In the genomic region with DNA sequence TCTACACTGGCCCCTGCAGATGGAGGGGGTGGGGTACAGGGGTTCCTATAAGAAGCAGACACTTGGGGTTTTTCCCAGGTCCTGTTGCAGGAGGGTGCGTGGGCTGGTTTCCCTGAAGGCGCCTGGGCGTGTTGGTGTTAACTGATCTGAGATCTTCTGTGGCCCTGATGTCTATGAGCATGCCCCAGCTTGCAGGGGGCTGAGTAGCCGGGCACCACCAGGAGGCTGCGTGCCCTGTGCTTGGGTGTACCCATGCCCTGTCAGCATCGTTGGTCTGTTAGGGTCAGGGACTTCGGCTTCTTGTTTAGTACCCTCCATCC, we compare ENCODE assay signal across 10 cellular contexts. TPM values are rescaled to one million over a fixed set of nuclear protein-coding genes. Genes with fewer than 3 reads are reported as not detected.
DNase-seq lines count a peak whose midpoint lies in the region; ATAC-seq and TF ChIP-seq lines count a peak whose summit lies in the region.
"Had no signal": no experiment of that assay in that cellular context is flagged by ENCODE, and none has a peak within 500 bp of the region (broad histone marks: within the 10 kb centered on the region; RNA-seq: fewer than 3 reads in every experiment).

No MANE protein-coding gene starts in this region.

- peak overlapping the region; percentile 95 to 98 for H3K27ac ChIP-seq in ascending aorta
- peak overlapping the region in 2 of 3 donors; percentile 73 to 82 for H3K27ac ChIP-seq in right lobe of liver
- H3K27ac ChIP-seq in suprapubic skin = peak overlapping the region; percentile 84

- no peak for TF ChIP-seq EP300 in suprapubic skin (IDR thresholded peaks at IDR 0.05)

- DNase-seq in activated T-cell treated with anti-CD3 and anti-CD28 coated beads for 4 hours = peak; percentile 13
- no peak for DNase-seq in activated T-cell treated with anti-CD3 and anti-CD28 coated beads, Interleukin-2, amount 50 U/mL, for 1 hour
- DNase-seq in ascending aorta (ENCODE audit: low spot score in 2 of 2) = no peak
- no peak for DNase-seq in right lobe of liver
- no peak for DNase-seq in suprapubic skin (ENCODE audit: low spot score in 2 of 2)
- no peak for DNase-seq in SIG-M5 (lab: John Stamatoyannopoulos, UW)
- no peak for DNase-seq in HK-2 (ENCODE audit: unreplicated experiment)
- no peak for DNase-seq in NCI-H510A treated with DMSO at 0.1 percent for 48 hours (lab: John Stamatoyannopoulos, UW)
- DNase-seq: GOT3, NCI-H69 had no signal

- no peak for TF ChIP-seq POLR2A in right lobe of liver (IDR thresholded peaks at IDR 0.05)
- no peak for TF ChIP-seq POLR2A in suprapubic skin (IDR thresholded peaks at IDR 0.05)

- intact Hi-C loops in ascending aorta (cut with DNase I) = no loop called here
- intact Hi-C loops in right lobe of liver (cut with DNase I) = loop anchor here in 1 of 2 donors (10.0 kb wide), 1 partner anchor 54 kb away; the partner anchor contains the start of gene ACTN4

- H3K4me3 ChIP-seq in ascending aorta = no peak overlapping the region
- no peak overlapping the region for H3K4me3 ChIP-seq in right lobe of liver
- no peak overlapping the region for H3K4me3 ChIP-seq in suprapubic skin

- H3K9me3 ChIP-seq in ascending aorta (no peaks in the 10 kb centered on the region), right lobe of liver (no peaks in the 10 kb centered on the region), suprapubic skin (no peaks in the 10 kb centered on the region)

- WGBS in right lobe of liver (ENCODE audit: insufficient coverage, low coverage, low lambda C conversion rate, missing lambda C conversion rate) = no CpG with 5 or more reads among the region's 7 CpGs
- WGBS in suprapubic skin = 36% methylated on average over 3 of the region's 7 CpGs

- no peak for ATAC-seq in right lobe of liver

- TF ChIP-seq CTCF in ascending aorta (IDR thresholded peaks at IDR 0.05) = no peak
- no peak for TF ChIP-seq CTCF in right lobe of liver (IDR thresholded peaks at IDR 0.05)
- TF ChIP-seq CTCF in suprapubic skin (IDR thresholded peaks at IDR 0.05) = no peak

- H3K27me3 ChIP-seq in ascending aorta = no peaks in the 10 kb centered on the region
- H3K27me3 ChIP-seq in right lobe of liver = no peaks in the 10 kb centered on the region
- no peaks in the 10 kb centered on the region for H3K27me3 ChIP-seq in suprapubic skin

- H3K4me1 ChIP-seq in ascending aorta (peaks cover 59 to 85% of the 10 kb centered on the region in 2 donors), right lobe of liver (peaks cover 0 to 76% (median 45%) of the 10 kb centered on the region in 4 donors), suprapubic skin (peaks cover 86% of the 10 kb centered on the region)

- H3K36me3 ChIP-seq in ascending aorta (peaks cover 44 to 63% of the 10 kb centered on the region in 2 donors), right lobe of liver (peaks cover 0 to 12% (median 3%) of the 10 kb centered on the region in 4 donors), suprapubic skin (peaks cover 36% of the 10 kb centered on the region)

RNA-seq across cellular contexts. Expression of gene CAPN12, which starts 45.3 kb away (rescaled TPM):
- total RNA-seq in ascending aorta = not detected
- 10 to 100 TPM in 3 of 6 experiments, 1 to 10 TPM in 3; 2.2 to 45.3 (median 16.3) TPM for total RNA-seq in right lobe of liver
- 10 to 100 TPM in 3 of 4 donors, 1 to 10 TPM in 1; 8.0 to 31.3 (median 15.7) TPM for total RNA-seq in suprapubic skin

RNA-seq across cellular contexts. Expression of gene ACTN4, which starts 51.5 kb away (rescaled TPM):
- total RNA-seq in ascending aorta (1,036 TPM), right lobe of liver (100 to 1,000 TPM; 142 to 306 (median 201) TPM), suprapubic skin (100 to 1,000 TPM; 475 to 520 (median 507) TPM)
